8 cellular contexts compared by ENCODE assay signal in the genomic region with DNA sequence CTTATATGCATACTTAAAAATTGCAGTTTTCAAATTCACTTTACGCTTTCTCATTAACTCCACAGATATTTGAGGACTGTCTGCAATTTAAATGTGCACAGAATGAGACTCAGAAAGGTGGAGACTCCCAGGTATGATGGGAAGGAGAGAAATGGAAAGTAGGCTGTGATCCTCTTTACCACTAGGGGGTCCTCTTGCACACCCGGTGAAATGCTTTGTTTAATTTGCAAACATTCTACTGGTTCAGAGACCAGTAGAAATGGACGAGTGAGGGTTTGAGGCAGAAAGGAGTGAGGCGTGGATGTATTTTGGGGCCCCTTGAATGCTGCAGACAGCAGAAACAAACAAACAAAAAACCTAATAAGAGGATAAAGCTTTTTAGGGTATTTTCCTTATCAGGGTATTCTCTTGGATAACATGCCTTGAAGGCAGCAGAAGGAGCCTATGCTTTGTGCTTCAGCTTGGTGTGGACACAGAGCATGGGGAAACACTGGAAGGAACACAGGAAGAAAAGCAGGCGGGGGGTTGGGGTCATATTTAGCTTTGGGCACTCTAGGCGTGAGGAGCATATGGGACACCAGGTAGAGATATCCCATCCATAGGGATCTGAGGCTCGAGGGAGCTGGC.
DNase-seq lines count a peak whose midpoint lies in the region; FAIRE-seq and TF ChIP-seq lines count a peak whose summit lies in the region.

No MANE protein-coding gene starts in this region.

- H3K36me3 Mint-ChIP-seq in HFFc6 (ENCODE audit: low read depth) = no peaks in the 10 kb centered on the region

- H3K27me3 Mint-ChIP-seq in HFFc6 (ENCODE audit: insufficient read depth) = peaks cover 11% of the 10 kb centered on the region

- FAIRE-seq in RCC 7860 (lab: Jason Lieb, UNC) = no peak

- H3K4me1 Mint-ChIP-seq in HFFc6 (ENCODE audit: low read depth) = peaks cover 7% of the 10 kb centered on the region

- DNase-seq in HFFc6 (no peak), NCI-H526 treated with DMSO at 0.1 percent for 48 hours (lab: John Stamatoyannopoulos, UW) (peak; percentile 32), iPS DF 4.7 (ENCODE audit: extremely low read depth, low spot score) (peak; percentile 38), ecto neural progenitor cell (ENCODE audit: low spot score) (no peak), RCC 7860 (ENCODE audit: low spot score) (no peak), NCI-H446 treated with DMSO at 0.1 percent for 48 hours (lab: John Stamatoyannopoulos, UW) (no peak)

- no peaks in the 10 kb centered on the region for H3K9me3 Mint-ChIP-seq in HFFc6

- no peak overlapping the region for H3K27ac Mint-ChIP-seq in HFFc6

- no peak overlapping the region for H3K27ac ChIP-seq in 22Rv1

- TF ChIP-seq CTCF in 22Rv1 (IDR thresholded peaks at IDR 0.05) = peak; percentile 83
- peak; percentile 84 for TF ChIP-seq CTCF in GM12873 (IDR thresholded peaks at IDR 0.05; ENCODE audit: insufficient read depth, low read depth, low read length, missing control alignments)
- peak; percentile 72 for TF ChIP-seq CTCF in HFFc6 (IDR thresholded peaks at IDR 0.05)

- no peak overlapping the region for H3K4me3 Mint-ChIP-seq in HFFc6

Comparison
In these comparisons a context has a peak if more than half of its experiments do, and no peak if none do; other contexts are left out.
1. DNase-seq: peak in NCI-H526 treated with DMSO at 0.1 percent for 48 hours (single experiment) and iPS DF 4.7 (single experiment); none in HFFc6 (single experiment), ecto neural progenitor cell (single experiment), RCC 7860 (single experiment) and NCI-H446 treated with DMSO at 0.1 percent for 48 hours (single experiment).
2. Peak in every context shown above with its lines, with median percentiles within 50 percentile points of each other: CTCF ChIP-seq.